ENCODE assay signal across 8 cellular contexts in the genomic region with DNA sequence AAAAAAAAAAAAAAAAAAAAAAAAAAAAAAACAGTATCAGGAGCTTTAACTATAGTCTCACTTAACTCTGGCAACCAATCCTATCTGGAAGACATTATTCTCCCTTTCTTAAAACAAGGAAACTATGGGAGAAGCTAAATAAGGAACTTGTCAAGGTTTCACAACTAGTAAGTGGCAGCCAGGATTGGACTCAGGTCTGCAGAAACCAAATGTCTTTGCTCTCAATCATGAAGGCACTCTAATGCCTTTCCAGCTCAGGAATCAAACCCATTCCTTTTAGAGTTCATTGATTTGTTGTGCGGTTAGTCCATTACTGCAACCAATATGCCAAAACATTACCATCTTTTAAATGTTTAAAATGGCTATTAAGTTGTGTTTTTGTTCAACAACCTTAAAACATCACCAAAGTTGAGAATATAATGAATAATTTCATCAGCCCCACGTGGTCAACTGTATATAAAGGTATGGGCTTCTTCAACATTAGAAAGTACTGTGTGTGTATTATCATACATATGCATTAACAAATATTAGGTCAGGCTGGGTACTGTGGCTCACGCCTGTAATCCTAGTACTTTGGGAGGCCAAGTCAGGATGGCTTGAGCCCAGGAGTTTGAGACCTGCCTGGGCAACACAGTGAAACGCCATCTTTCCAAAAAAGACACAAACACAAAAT. TPM values are rescaled to one million over a fixed set of nuclear protein-coding genes. Genes with fewer than 3 reads are reported as not detected.
DNase-seq lines count a peak whose midpoint lies in the region; ATAC-seq and TF ChIP-seq lines count a peak whose summit lies in the region.

No MANE protein-coding gene starts in this region.

- H3K9ac ChIP-seq in SK-N-SH, result peak overlapping the region; percentile 21; the same call in 1 of the 2 replicates
- H3K9ac ChIP-seq in smooth muscle cell (ENCODE audit: low read depth), result no peak overlapping the region

- H3K79me2 ChIP-seq in SK-N-SH (ENCODE audit: insufficient read depth) (peaks cover 63% of the 10 kb centered on the region), smooth muscle cell (ENCODE audit: low read depth) (peaks cover 62% of the 10 kb centered on the region)

- H3K4me3 ChIP-seq in SK-N-SH (ENCODE audit: low read depth in 2 of 2, low read length in 1 of 2) (peak overlapping the region; percentile 75 to 95), smooth muscle cell (peak overlapping the region; percentile 91)

- peaks cover 2 to 15% of the 10 kb centered on the region in 2 experiments; a peak in 2 of 4 replicates for H3K4me1 ChIP-seq in SK-N-SH (ENCODE audit: control insufficient read depth in 1 of 2, insufficient read depth in 2 of 2, low read depth in 1 of 2, low read length in 1 of 2)
- peaks cover 4% of the 10 kb centered on the region for H3K4me1 ChIP-seq in smooth muscle cell (ENCODE audit: low read depth)

- no peak for TF ChIP-seq RAD21 in SK-N-SH (IDR thresholded peaks at IDR 0.05; ENCODE audit: low read length)

- ATAC-seq in SK-N-SH treated with all-trans-retinoic acid at 6 μM for 48 hours (no peak), GM18511 (IDR thresholded peaks at IDR 0.05; ENCODE audit: unreplicated experiment) (no peak)

- POLR2A ChIA-PET in SK-N-SH (lab: Yijun Ruan, JAX), result no interaction called here

- H3K4me2 ChIP-seq in SK-N-SH (peak overlapping the region; percentile 86), smooth muscle cell (peak overlapping the region; percentile 94)

- H3K36me3 ChIP-seq in SK-N-SH (replicated peaks in 1 of 2; ENCODE audit: control insufficient read depth in 1 of 2, insufficient read depth in 2 of 2, low read length in 1 of 2), result peaks cover 4 to 18% of the 10 kb centered on the region in 2 experiments
- H3K36me3 ChIP-seq in smooth muscle cell (ENCODE audit: low read depth), result no peaks in the 10 kb centered on the region

- no peak for DNase-seq in SK-N-SH
- DNase-seq in SKM-1 (lab: John Stamatoyannopoulos, UW; ENCODE audit: unreplicated experiment), result peak; percentile 30
- peak; percentile 14 for DNase-seq in fibroblast of peridontal ligament (ENCODE audit: extremely low read depth)
- no peak for DNase-seq in smooth muscle cell (lab: John Stamatoyannopoulos, UW; ENCODE audit: unreplicated experiment)
- no peak for DNase-seq in NCI-H1436 (lab: John Stamatoyannopoulos, UW)
- DNase-seq in pons (ENCODE audit: low spot score), result no peak

- H2AFZ ChIP-seq in SK-N-SH (ENCODE audit: low read depth), result no peak overlapping the region; the same call in 1 of the 2 replicates
- H2AFZ ChIP-seq in smooth muscle cell (ENCODE audit: low read depth), result no peak overlapping the region

- no peaks in the 10 kb centered on the region for H3K9me2 ChIP-seq in SK-N-SH

- H3K27me3 ChIP-seq in SK-N-SH (ENCODE audit: insufficient read depth) (no peaks in the 10 kb centered on the region), smooth muscle cell (ENCODE audit: low read depth) (no peaks in the 10 kb centered on the region)

- H3K27ac ChIP-seq in SK-N-SH (ENCODE audit: low read depth in 2 of 2, low read length in 1 of 2), result no peak overlapping the region
- no peak overlapping the region for H3K27ac ChIP-seq in smooth muscle cell (ENCODE audit: low read depth)

- CTCF ChIA-PET in SK-N-SH (lab: Yijun Ruan, JAX), result interaction anchor here (1.2 kb wide), 1 partner anchor 68 kb away, joined by 3 read pairs; no protein-coding TSS in a partner anchor

- TF ChIP-seq EP300 in SK-N-SH (IDR thresholded peaks at IDR 0.05; ENCODE audit: borderline replicate concordance in 1 of 2, low read depth in 1 of 2, low read length in 1 of 2), result no peak

- H4K20me1 ChIP-seq in SK-N-SH (ENCODE audit: insufficient read depth), result peaks cover 3% of the 10 kb centered on the region; the same call in 1 of the 2 replicates
- H4K20me1 ChIP-seq in smooth muscle cell (ENCODE audit: low read depth), result peaks cover 17% of the 10 kb centered on the region

- H3K9me3 ChIP-seq in SK-N-SH (no peaks in the 10 kb centered on the region), smooth muscle cell (replicated peaks; ENCODE audit: low read depth) (no peaks in the 10 kb centered on the region)

- H3F3A ChIP-seq in SK-N-SH (replicated peaks; ENCODE audit: insufficient read depth), result peaks cover 29% of the 10 kb centered on the region
- no peaks in the 10 kb centered on the region for H3F3A ChIP-seq in smooth muscle cell (ENCODE audit: low read depth)

- WGBS in SK-N-SH (ENCODE audit: low lambda C conversion rate), result 55% methylated on average over 4 of the region's 4 CpGs
- 88% methylated on average over 4 of the region's 4 CpGs for WGBS in smooth muscle cell (ENCODE audit: low lambda C conversion rate)

- TF ChIP-seq CTCF in SK-N-SH (IDR thresholded peaks at IDR 0.05) (no peak), smooth muscle cell (IDR thresholded peaks at IDR 0.05; ENCODE audit: borderline replicate concordance, insufficient read depth, poor library complexity, severe bottlenecking) (no peak)

TF ChIP-seq in SK-N-SH, 30 proteins besides CTCF, POLR2A, EP300 and RAD21 (continues in another document):
- TF ChIP-seq SIN3A (IDR thresholded peaks at IDR 0.05; ENCODE audit: borderline replicate concordance, low read depth, low read length), result no peak
- TF ChIP-seq, protein P1, sequence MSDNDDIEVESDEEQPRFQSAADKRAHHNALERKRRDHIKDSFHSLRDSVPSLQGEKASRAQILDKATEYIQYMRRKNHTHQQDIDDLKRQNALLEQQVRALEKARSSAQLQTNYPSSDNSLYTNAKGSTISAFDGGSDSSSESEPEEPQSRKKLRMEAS (IDR thresholded peaks at IDR 0.05; ENCODE audit: low read depth), result no peak
- TF ChIP-seq FOXM1 (IDR thresholded peaks at IDR 0.05; ENCODE audit: low read depth), result no peak
- no peak for TF ChIP-seq EZH2phosphoT487 (IDR thresholded peaks at IDR 0.05; ENCODE audit: borderline replicate concordance, low read depth)
- TF ChIP-seq JUND (IDR thresholded peaks at IDR 0.05), result no peak
- no peak for TF ChIP-seq NFIC (IDR thresholded peaks at IDR 0.05; ENCODE audit: borderline replicate concordance)
- TF ChIP-seq RFX5 (IDR thresholded peaks at IDR 0.05; ENCODE audit: low read length), result no peak
- TF ChIP-seq TEAD4 (IDR thresholded peaks at IDR 0.05; ENCODE audit: borderline replicate concordance, insufficient read depth), result no peak
- no peak for TF ChIP-seq USF1 (IDR thresholded peaks at IDR 0.05; ENCODE audit: borderline replicate concordance, low read depth)
- TF ChIP-seq RXRA (IDR thresholded peaks at IDR 0.05; ENCODE audit: borderline replicate concordance, low read depth), result no peak
- TF ChIP-seq RCOR1 (IDR thresholded peaks at IDR 0.05; ENCODE audit: low read length), result no peak
- no peak for TF ChIP-seq GATA2 (CRISPR knock-in tag; IDR thresholded peaks at IDR 0.05)
- TF ChIP-seq POLR2AphosphoS5 (IDR thresholded peaks at IDR 0.05; ENCODE audit: low read depth, low read length), result no peak

TF ChIP-seq in SK-N-SH treated with all-trans-retinoic acid at 6 μM for 48 hours, 23 proteins besides CTCF, POLR2A, EP300 and RAD21 (continues in another document):
- TF ChIP-seq TOX (CRISPR knock-in tag; IDR thresholded peaks at IDR 0.05; ENCODE audit: borderline replicate concordance) (no peak), ZNF565 (CRISPR knock-in tag; conservative IDR thresholded peaks at IDR 0.05; ENCODE audit: low read depth) (no peak), TCF4 (CRISPR knock-in tag; IDR thresholded peaks at IDR 0.05; ENCODE audit: borderline replicate concordance) (no peak), ZNF70 (CRISPR knock-in tag; IDR thresholded peaks at IDR 0.05) (no peak), RARB (CRISPR knock-in tag; IDR thresholded peaks at IDR 0.05) (no peak), ISL1 (CRISPR knock-in tag; IDR thresholded peaks at IDR 0.05) (no peak), ZC3H10 (CRISPR knock-in tag; IDR thresholded peaks at IDR 0.05) (no peak), OSR1 (CRISPR knock-in tag; IDR thresholded peaks at IDR 0.05) (no peak), PPARA (CRISPR knock-in tag; IDR thresholded peaks at IDR 0.05; ENCODE audit: borderline replicate concordance) (no peak)
- TF ChIP-seq, protein P2, sequence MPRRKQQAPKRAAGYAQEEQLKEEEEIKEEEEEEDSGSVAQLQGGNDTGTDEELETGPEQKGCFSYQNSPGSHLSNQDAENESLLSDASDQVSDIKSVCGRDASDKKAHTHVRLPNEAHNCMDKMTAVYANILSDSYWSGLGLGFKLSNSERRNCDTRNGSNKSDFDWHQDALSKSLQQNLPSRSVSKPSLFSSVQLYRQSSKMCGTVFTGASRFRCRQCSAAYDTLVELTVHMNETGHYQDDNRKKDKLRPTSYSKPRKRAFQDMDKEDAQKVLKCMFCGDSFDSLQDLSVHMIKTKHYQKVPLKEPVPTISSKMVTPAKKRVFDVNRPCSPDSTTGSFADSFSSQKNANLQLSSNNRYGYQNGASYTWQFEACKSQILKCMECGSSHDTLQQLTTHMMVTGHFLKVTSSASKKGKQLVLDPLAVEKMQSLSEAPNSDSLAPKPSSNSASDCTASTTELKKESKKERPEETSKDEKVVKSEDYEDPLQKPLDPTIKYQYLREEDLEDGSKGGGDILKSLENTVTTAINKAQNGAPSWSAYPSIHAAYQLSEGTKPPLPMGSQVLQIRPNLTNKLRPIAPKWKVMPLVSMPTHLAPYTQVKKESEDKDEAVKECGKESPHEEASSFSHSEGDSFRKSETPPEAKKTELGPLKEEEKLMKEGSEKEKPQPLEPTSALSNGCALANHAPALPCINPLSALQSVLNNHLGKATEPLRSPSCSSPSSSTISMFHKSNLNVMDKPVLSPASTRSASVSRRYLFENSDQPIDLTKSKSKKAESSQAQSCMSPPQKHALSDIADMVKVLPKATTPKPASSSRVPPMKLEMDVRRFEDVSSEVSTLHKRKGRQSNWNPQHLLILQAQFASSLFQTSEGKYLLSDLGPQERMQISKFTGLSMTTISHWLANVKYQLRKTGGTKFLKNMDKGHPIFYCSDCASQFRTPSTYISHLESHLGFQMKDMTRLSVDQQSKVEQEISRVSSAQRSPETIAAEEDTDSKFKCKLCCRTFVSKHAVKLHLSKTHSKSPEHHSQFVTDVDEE (CRISPR knock-in tag; IDR thresholded peaks at IDR 0.05), result no peak

RNA-seq across cellular contexts. Expression of gene EPRS1, which starts 1.5 kb away (rescaled TPM):
- polyA plus RNA-seq in SK-N-SH (2012; rRNA removed), result 23.4 and 28.2 TPM in 2 replicates
- polyA plus RNA-seq in SK-N-SH (2012; cell fraction: cytosol; rRNA removed), result 29.1 and 32.5 TPM in 2 replicates
- 24.2 and 37.9 TPM in 2 replicates for polyA plus RNA-seq in SK-N-SH (2012; cell fraction: nucleus; rRNA removed)
- 71.8 and 79.4 TPM in 2 replicates for total RNA-seq in smooth muscle cell
- polyA plus RNA-seq in smooth muscle cell, result 40.2 and 47.8 TPM in 2 replicates

RNA-seq across cellular contexts. Expression of gene BPNT1, which starts 44.8 kb away (rescaled TPM):
- 44.6 and 62.5 TPM in 2 replicates for polyA plus RNA-seq in SK-N-SH (2012; rRNA removed)
- 54.3 and 55.3 TPM in 2 replicates for polyA plus RNA-seq in SK-N-SH (2012; cell fraction: cytosol; rRNA removed)
- polyA plus RNA-seq in SK-N-SH (2012; cell fraction: nucleus; rRNA removed), result 31.6 and 55.2 TPM in 2 replicates
- total RNA-seq in smooth muscle cell, result 16.3 and 26.5 TPM in 2 replicates
- polyA plus RNA-seq in smooth muscle cell, result 10.1 and 12.1 TPM in 2 replicates

RNA-seq across cellular contexts. Expression of gene IARS2, which starts 49.1 kb away (rescaled TPM):
- 25.7 and 30.0 TPM in 2 replicates for polyA plus RNA-seq in SK-N-SH (2012; rRNA removed)
- polyA plus RNA-seq in SK-N-SH (2012; cell fraction: cytosol; rRNA removed), result 49.3 and 63.4 TPM in 2 replicates
- polyA plus RNA-seq in SK-N-SH (2012; cell fraction: nucleus; rRNA removed), result 12.9 and 22.1 TPM in 2 replicates
- 81.0 and 91.5 TPM in 2 replicates for total RNA-seq in smooth muscle cell
- polyA plus RNA-seq in smooth muscle cell, result 42.5 and 47.3 TPM in 2 replicates

Comparison
In these comparisons a context has a peak if more than half of its experiments do, and no peak if none do; other contexts are left out.
1. DNase-seq: peak in SKM-1 (single experiment) and fibroblast of peridontal ligament (single experiment); none in SK-N-SH (single experiment), smooth muscle cell (single experiment), NCI-H1436 (single experiment) and pons (single experiment).